ENCODE assay signal across 8 cellular contexts in genomic region chrX:107627792-107628661, GRCh38. TPM values are rescaled to one million over a fixed set of nuclear protein-coding genes. Genes with fewer than 3 reads are reported as not detected.
DNase-seq lines count a peak whose midpoint lies in the region; ATAC-seq and TF ChIP-seq lines count a peak whose summit lies in the region.

PRPS1 (plus strand) TSS chrX:107628510; CDS start chrX:107628629, 119 bp downstream.

- H3K4me1 Mint-ChIP-seq in effector memory CD8-positive, alpha-beta T cell (ENCODE audit: low read depth in 2 of 2), result peaks cover 4 to 23% of the 10 kb centered on the region in 2 donors
- H3K4me1 Mint-ChIP-seq in memory B cell, result peaks cover 17% of the 10 kb centered on the region

- DNase-seq in CMK (ENCODE audit: low read depth) (peak; percentile 70), GM20000 (ENCODE audit: low spot score) (peak; percentile 85), HT-29 (ENCODE audit: low spot score) (peak; percentile 92), NOMO-1 (lab: John Stamatoyannopoulos, UW; ENCODE audit: unreplicated experiment in 2 of 2) (peak; percentile 89 to 91), memory B cell (ENCODE audit: low spot score in 2 of 2) (peak; percentile 68 to 80)
- peak; percentile 80 to 85 (median 82) for DNase-seq in effector memory CD8-positive, alpha-beta T cell
- peak; percentile 74 for DNase-seq in stimulated activated CD8-positive, alpha-beta memory T cell treated with anti-CD3 and anti-CD28 coated beads, Interleukin-12 subunit alpha, Interleukin-12 subunit beta, amount 100 ng/mL, for 24 hours (ENCODE audit: extremely low read depth)

- POLR2A ChIA-PET in activated CD8-positive, alpha-beta memory T cell treated with anti-CD3 and anti-CD28 coated beads for 36 hours (lab: Charles Lee), result interaction anchor here (0.5 to 2.0 kb wide), 12 partner anchors 22 to 464 kb away, joined by 3 to 16 read pairs (median 4); partner anchors contain the start of genes ATG4A, PSMD10 and TSC22D3

- no peak for TF ChIP-seq CTCF in GM20000 (IDR thresholded peaks at IDR 0.05; ENCODE audit: extremely low read depth, missing control alignments)

- H3K27me3 Mint-ChIP-seq in effector memory CD8-positive, alpha-beta T cell, result no peaks in the 10 kb centered on the region
- H3K27me3 Mint-ChIP-seq in memory B cell, result no peaks in the 10 kb centered on the region

- H3K36me3 Mint-ChIP-seq in effector memory CD8-positive, alpha-beta T cell (ENCODE audit: insufficient read depth), result peaks cover 9% of the 10 kb centered on the region
- H3K36me3 Mint-ChIP-seq in memory B cell, result no peaks in the 10 kb centered on the region

- peak within 1 kb of the TSS; percentile 86 to 89 for H3K4me3 Mint-ChIP-seq in effector memory CD8-positive, alpha-beta T cell
- H3K4me3 Mint-ChIP-seq in memory B cell, result peak within 1 kb of the TSS; percentile 93

- CTCF ChIA-PET in activated CD8-positive, alpha-beta memory T cell treated with anti-CD3 and anti-CD28 coated beads for 36 hours (lab: Charles Lee), result no interaction called here

- peak; percentile 95 for ATAC-seq in effector memory CD8-positive, alpha-beta T cell (replicated peaks)
- ATAC-seq in memory B cell (ENCODE audit: low read depth), result peak; percentile 93

- H3K9me3 Mint-ChIP-seq in effector memory CD8-positive, alpha-beta T cell, result no peaks in the 10 kb centered on the region
- H3K9me3 Mint-ChIP-seq in memory B cell, result no peaks in the 10 kb centered on the region

- peak within 1 kb of the TSS; percentile 83 to 91 for H3K27ac Mint-ChIP-seq in effector memory CD8-positive, alpha-beta T cell
- peak within 1 kb of the TSS; percentile 86 for H3K27ac Mint-ChIP-seq in memory B cell

RNA-seq across cellular contexts. Expression of gene PRPS1, which starts in this region (rescaled TPM):
- 34.4 and 37.8 TPM in 2 replicates for total RNA-seq in HT-29 (2014; rRNA removed; shearing (Covaris generic))
- total RNA-seq in activated CD8-positive, alpha-beta memory T cell treated with anti-CD3 and anti-CD28 coated beads for 36 hours, result 100 to 1,000 TPM; 123 to 125 TPM

Comparison
In these comparisons a context has a peak if more than half of its experiments do, and no peak if none do; other contexts are left out.
1. Peak in every context shown above with its lines: DNase-seq and ATAC-seq.